18 cellular contexts compared by ENCODE assay signal in genomic region chr1:39061951-39062350, GRCh38.
"Had no signal": no experiment of that assay in that cellular context is flagged by ENCODE, and none has a peak within 500 bp of the region (broad histone marks: within the 10 kb centered on the region; RNA-seq: fewer than 3 reads in every experiment).

No MANE protein-coding gene starts in this region.

- H3K36me3 Mint-ChIP-seq: naive thymus-derived CD8-positive, alpha-beta T cell; type B pancreatic cell had no signal

- DNase-seq: activated CD4-positive, alpha-beta T cell treated with anti-CD3 and anti-CD28 coated beads, Interleukin-2, amount 50 U/mL, for 4 hours; activated CD4-positive, CD25-positive, alpha-beta regulatory T cell treated with anti-CD3 and anti-CD28 coated beads, Interleukin-2, amount 50 U/mL, for 72 hours; activated naive CD4-positive, alpha-beta T cell treated with Interleukin-2 at 50 U/mL for 16 hours; activated naive CD8-positive, alpha-beta T cell treated with anti-CD3 and anti-CD28 coated beads, Interleukin-2, amount 50 U/mL, for 24 hours; activated T-cell treated with anti-CD3 and anti-CD28 coated beads for 4 hours; colonic mucosa; effector CD4-positive, alpha-beta T cell; hippocampal formation; kidney; left lung; naive thymus-derived CD8-positive, alpha-beta T cell; T-helper 9 cell had no signal

- H3K27ac ChIP-seq: cardiac muscle cell, colonic mucosa, left lung, pancreas had no signal

- H3K9me3 Mint-ChIP-seq: activated naive CD8-positive, alpha-beta T cell treated with anti-CD3 and anti-CD28 coated beads, Interleukin-2, amount 50 U/mL, for 24 hours; memory B cell; naive thymus-derived CD8-positive, alpha-beta T cell; stimulated activated naive CD8-positive, alpha-beta T cell treated with anti-CD3 and anti-CD28 coated beads, Interleukin-15, Interleukin-2, amounts not matched to agents 100 ng/mL and 50 ng/mL, for 24 hours; type B pancreatic cell had no signal

- H3K27ac Mint-ChIP-seq: activated naive CD8-positive, alpha-beta T cell treated with anti-CD3 and anti-CD28 coated beads, Interleukin-2, amount 50 U/mL, for 24 hours; memory B cell; naive thymus-derived CD8-positive, alpha-beta T cell; stimulated activated naive CD8-positive, alpha-beta T cell treated with anti-CD3 and anti-CD28 coated beads, Interleukin-15, Interleukin-2, amounts not matched to agents 100 ng/mL and 50 ng/mL, for 24 hours; type B pancreatic cell had no signal

- H3K4me3 ChIP-seq: cardiac muscle cell, colonic mucosa, left lung, pancreas had no signal

- H3K9me3 ChIP-seq: colonic mucosa, left lung, pancreas had no signal

- H3K27me3 Mint-ChIP-seq: activated naive CD8-positive, alpha-beta T cell treated with anti-CD3 and anti-CD28 coated beads, Interleukin-2, amount 50 U/mL, for 24 hours; memory B cell; naive thymus-derived CD8-positive, alpha-beta T cell; stimulated activated naive CD8-positive, alpha-beta T cell treated with anti-CD3 and anti-CD28 coated beads, Interleukin-15, Interleukin-2, amounts not matched to agents 100 ng/mL and 50 ng/mL, for 24 hours; type B pancreatic cell had no signal

- H3K4me1 ChIP-seq: colonic mucosa, left lung, pancreas had no signal

- H3K4me3 Mint-ChIP-seq: activated naive CD8-positive, alpha-beta T cell treated with anti-CD3 and anti-CD28 coated beads, Interleukin-2, amount 50 U/mL, for 24 hours; memory B cell; naive thymus-derived CD8-positive, alpha-beta T cell; stimulated activated naive CD8-positive, alpha-beta T cell treated with anti-CD3 and anti-CD28 coated beads, Interleukin-15, Interleukin-2, amounts not matched to agents 100 ng/mL and 50 ng/mL, for 24 hours; type B pancreatic cell had no signal

- H3K36me3 ChIP-seq: cardiac muscle cell, colonic mucosa, left lung, pancreas had no signal

- H3K4me1 Mint-ChIP-seq: activated naive CD8-positive, alpha-beta T cell treated with anti-CD3 and anti-CD28 coated beads, Interleukin-2, amount 50 U/mL, for 24 hours; naive thymus-derived CD8-positive, alpha-beta T cell had no signal

- H3K27me3 ChIP-seq: cardiac muscle cell, colonic mucosa, left lung, pancreas had no signal

- ATAC-seq: activated naive CD8-positive, alpha-beta T cell treated with anti-CD3 and anti-CD28 coated beads, Interleukin-2, amount 50 U/mL, for 24 hours; left lung; naive thymus-derived CD8-positive, alpha-beta T cell; pancreas; sciatic nerve had no signal
